Comparison of ENCODE assay signal across 8 cellular contexts in the genomic region with DNA sequence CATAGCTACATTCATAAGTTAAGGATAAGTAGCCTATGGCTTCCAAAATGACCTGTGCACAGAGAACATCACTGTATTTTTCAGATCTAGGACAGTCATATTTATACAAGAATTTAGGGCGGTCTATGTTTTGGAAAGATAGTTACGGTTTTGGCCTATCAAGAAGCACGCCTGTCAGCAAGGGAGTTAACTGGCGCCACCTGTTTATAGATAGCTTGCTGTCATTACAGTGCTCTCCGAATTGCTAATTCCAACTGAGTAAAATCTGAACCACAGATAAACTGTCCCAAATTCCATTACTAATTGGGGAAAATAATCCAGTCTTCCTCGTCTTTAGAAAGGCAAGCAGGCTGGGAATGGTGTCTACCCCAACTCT. TPM values are rescaled to one million over a fixed set of nuclear protein-coding genes. Genes with fewer than 3 reads are reported as not detected.
DNase-seq lines count a peak whose midpoint lies in the region; ATAC-seq and TF ChIP-seq lines count a peak whose summit lies in the region.

No MANE protein-coding gene starts in this region.

- peak overlapping the region; percentile 84 for H3K27ac ChIP-seq in hepatocyte
- H3K27ac ChIP-seq in smooth muscle cell (ENCODE audit: low read depth) = peak overlapping the region; percentile 81

- TF ChIP-seq CTCF in hepatocyte (IDR thresholded peaks at IDR 0.05; ENCODE audit: poor library complexity) = no peak
- no peak for TF ChIP-seq CTCF in smooth muscle cell (IDR thresholded peaks at IDR 0.05; ENCODE audit: borderline replicate concordance, insufficient read depth, poor library complexity, severe bottlenecking)

- no peaks in the 10 kb centered on the region for H4K20me1 ChIP-seq in hepatocyte (ENCODE audit: insufficient read depth, poor library complexity, severe bottlenecking)
- H4K20me1 ChIP-seq in smooth muscle cell (ENCODE audit: low read depth) = no peaks in the 10 kb centered on the region

- H3K4me2 ChIP-seq in hepatocyte (peak overlapping the region; percentile 68), smooth muscle cell (peak overlapping the region; percentile 84)

- no peaks in the 10 kb centered on the region for H3K4me1 ChIP-seq in hepatocyte (ENCODE audit: insufficient read depth)
- H3K4me1 ChIP-seq in smooth muscle cell (ENCODE audit: low read depth) = no peaks in the 10 kb centered on the region

- H2AFZ ChIP-seq in hepatocyte = peak overlapping the region; percentile 81
- H2AFZ ChIP-seq in smooth muscle cell (ENCODE audit: low read depth) = peak overlapping the region; percentile 96

- H3K9me2 ChIP-seq in hepatocyte (replicated peaks; ENCODE audit: insufficient read depth) = no peaks in the 10 kb centered on the region

- DNase-seq in COLO668 (lab: John Stamatoyannopoulos, UW; ENCODE audit: unreplicated experiment) (peak; percentile 7), hepatocyte (ENCODE audit: low spot score) (no peak), smooth muscle cell (lab: John Stamatoyannopoulos, UW; ENCODE audit: unreplicated experiment) (no peak), activated gamma-delta T cell treated with Interleukin-2 at 50 U/mL for 16 hours (no peak), NCI-H2227 treated with DMSO at 0.1 percent for 48 hours (lab: John Stamatoyannopoulos, UW) (no peak)

- H3F3A ChIP-seq in smooth muscle cell (ENCODE audit: low read depth) = no peaks in the 10 kb centered on the region

- H3K9me3 ChIP-seq in hepatocyte (ENCODE audit: low read depth) (no peaks in the 10 kb centered on the region), smooth muscle cell (replicated peaks; ENCODE audit: low read depth) (peaks cover 4% of the 10 kb centered on the region)

- H3K36me3 Mint-ChIP-seq in activated T-helper 17 cell treated with anti-CD3 and anti-CD28 coated beads, Interleukin-2, amount 50 U/mL, for 72 hours (ENCODE audit: low read depth) = peaks cover 43% of the 10 kb centered on the region

- peaks cover 21% of the 10 kb centered on the region for H3K4me1 Mint-ChIP-seq in activated T-helper 17 cell treated with anti-CD3 and anti-CD28 coated beads, Interleukin-2, amount 50 U/mL, for 72 hours

- no peaks in the 10 kb centered on the region for H3K27me3 Mint-ChIP-seq in activated T-helper 17 cell treated with anti-CD3 and anti-CD28 coated beads, Interleukin-2, amount 50 U/mL, for 72 hours

- no peaks in the 10 kb centered on the region for H3K36me3 ChIP-seq in hepatocyte (replicated peaks; ENCODE audit: insufficient read depth, low read depth)
- no peaks in the 10 kb centered on the region for H3K36me3 ChIP-seq in smooth muscle cell (ENCODE audit: low read depth)

- H3K27ac Mint-ChIP-seq in activated T-helper 17 cell treated with anti-CD3 and anti-CD28 coated beads, Interleukin-2, amount 50 U/mL, for 72 hours = peak overlapping the region; percentile 98

- peak overlapping the region; percentile 99 for H3K4me3 Mint-ChIP-seq in activated T-helper 17 cell treated with anti-CD3 and anti-CD28 coated beads, Interleukin-2, amount 50 U/mL, for 72 hours

- H3K79me2 ChIP-seq in hepatocyte (peaks cover 27% of the 10 kb centered on the region), smooth muscle cell (ENCODE audit: low read depth) (peaks cover 3% of the 10 kb centered on the region)

- H3K9me3 Mint-ChIP-seq in activated T-helper 17 cell treated with anti-CD3 and anti-CD28 coated beads, Interleukin-2, amount 50 U/mL, for 72 hours = no peaks in the 10 kb centered on the region

- 41% methylated on average over 6 of the region's 6 CpGs for WGBS in hepatocyte (ENCODE audit: low lambda C conversion rate, missing lambda C conversion rate)
- 59% methylated on average over 6 of the region's 6 CpGs for WGBS in smooth muscle cell (ENCODE audit: low lambda C conversion rate)

- no peaks in the 10 kb centered on the region for H3K27me3 ChIP-seq in hepatocyte
- no peaks in the 10 kb centered on the region for H3K27me3 ChIP-seq in smooth muscle cell (ENCODE audit: low read depth)

- H3K4me3 ChIP-seq in hepatocyte (peak overlapping the region; percentile 63), smooth muscle cell (peak overlapping the region; percentile 72)

- peak overlapping the region; percentile 89 for H3K9ac ChIP-seq in smooth muscle cell (ENCODE audit: low read depth)

- ATAC-seq in GM19455 (IDR thresholded peaks at IDR 0.05; ENCODE audit: unreplicated experiment) = peak; percentile 61
- peak; percentile 21 for ATAC-seq in HG03521 (IDR thresholded peaks at IDR 0.05; ENCODE audit: unreplicated experiment)
- ATAC-seq in activated T-helper 17 cell treated with anti-CD3 and anti-CD28 coated beads, Interleukin-2, amount 50 U/mL, for 72 hours (replicated peaks) = peak; percentile 65

RNA-seq across cellular contexts. Expression of gene ABCB7, which starts 0.6 kb away (rescaled TPM):
- 10 to 100 TPM; 21.6 to 76.9 TPM for total RNA-seq in activated T-helper 17 cell treated with anti-CD3 and anti-CD28 coated beads, Interleukin-2, amount 50 U/mL, for 72 hours
- 42.2 and 51.6 TPM in 2 replicates for total RNA-seq in hepatocyte
- 11.2 and 12.4 TPM in 2 replicates for polyA plus RNA-seq in hepatocyte
- 20.6 and 30.7 TPM in 2 replicates for total RNA-seq in smooth muscle cell
- 8.6 and 9.7 TPM in 2 replicates for polyA plus RNA-seq in smooth muscle cell
